In the genomic region with DNA sequence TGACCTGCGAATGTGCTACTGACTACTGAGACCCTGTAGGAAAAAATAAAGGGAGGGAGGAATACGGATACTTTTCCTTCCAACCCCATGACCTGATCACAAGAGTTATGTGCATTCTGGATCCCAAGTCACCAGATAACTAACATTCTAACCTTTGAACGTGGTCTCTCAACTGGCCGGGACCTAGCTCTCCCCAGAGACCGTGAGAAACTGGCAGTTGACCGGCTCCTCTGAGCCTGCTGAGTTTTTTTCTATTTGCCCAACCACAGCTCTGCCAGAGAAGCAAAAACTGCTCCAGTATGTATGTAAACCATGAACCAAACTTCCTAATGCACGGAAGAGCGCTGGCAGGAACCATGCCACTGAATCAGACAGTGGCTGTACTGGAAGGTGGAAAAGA, we compare ENCODE assay signal across 1 cellular context.
TF ChIP-seq lines count a peak whose summit lies in the region.

No MANE protein-coding gene starts in this region.

TF ChIP-seq in endothelial cell of umbilical vein, 7 proteins besides CTCF, POLR2A, EP300 and RAD21:
- TF ChIP-seq FOS (IDR thresholded peaks at IDR 0.05; ENCODE audit: borderline replicate concordance, insufficient read depth, low read length): no peak
- TF ChIP-seq GATA2 (IDR thresholded peaks at IDR 0.05; ENCODE audit: insufficient read depth, insufficient read length, low read depth, low read length): no peak
- TF ChIP-seq MAX (IDR thresholded peaks at IDR 0.05; ENCODE audit: insufficient read depth, insufficient read length): no peak
- TF ChIP-seq JUN (IDR thresholded peaks at IDR 0.05; ENCODE audit: borderline replicate concordance, insufficient read depth, insufficient read length, low read depth): no peak
- TF ChIP-seq POLR2AphosphoS5 (IDR thresholded peaks at IDR 0.05; ENCODE audit: insufficient read depth, low read depth, low read length): no peak
- no peak for TF ChIP-seq EZH2 (IDR thresholded peaks at IDR 0.05; ENCODE audit: borderline replicate concordance, low read depth, low read length, severe bottlenecking)
- no peak for TF ChIP-seq MYC (IDR thresholded peaks at IDR 0.05; ENCODE audit: low read depth, low read length)
